1 cellular context compared by ENCODE assay signal in the genomic region with DNA sequence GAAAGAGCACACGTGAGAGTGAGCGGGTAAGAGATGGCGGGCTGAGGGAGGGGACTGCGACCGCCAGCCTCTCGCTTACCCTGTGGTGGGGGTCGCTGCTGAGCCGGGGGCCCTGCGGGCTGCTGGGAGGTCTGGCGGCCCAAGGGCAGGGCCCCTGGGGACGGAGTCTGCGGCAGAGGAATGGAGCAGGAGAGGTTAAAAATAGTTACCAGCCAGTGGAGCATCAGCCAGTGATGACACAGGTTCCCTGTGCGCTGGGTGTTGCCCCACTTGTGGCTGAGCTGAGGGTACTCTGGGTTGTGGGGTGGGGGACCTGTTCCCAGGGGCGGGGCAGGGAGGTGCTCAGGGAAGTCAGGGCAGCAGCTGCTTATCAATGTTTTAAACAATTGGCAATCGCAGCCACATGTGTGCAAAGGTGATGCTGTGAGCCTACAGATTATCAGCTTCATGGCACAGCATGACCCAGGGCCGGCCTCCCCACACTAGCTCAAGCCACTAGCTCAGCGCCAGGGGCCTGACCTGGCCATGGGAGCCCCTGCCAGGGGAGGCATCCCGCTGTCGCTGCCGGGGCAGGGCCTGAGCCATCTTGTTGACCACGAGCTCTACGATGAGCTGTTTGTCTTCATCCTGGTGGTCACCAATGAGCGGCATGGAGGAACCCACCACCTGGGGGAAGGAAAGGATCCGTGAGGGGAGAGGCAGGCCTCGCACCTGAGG.
TF ChIP-seq lines count a peak whose summit lies in the region.

No MANE protein-coding gene starts in this region.

TF ChIP-seq in H1, 55 proteins besides CTCF, POLR2A, EP300 and RAD21:
- TF ChIP-seq BRCA1 (IDR thresholded peaks at IDR 0.05; ENCODE audit: low read depth, low read length) (no peak), POLR2AphosphoS5 (IDR thresholded peaks at IDR 0.05; ENCODE audit: low read depth, low read length) (0 out of 2 replicates have a peak, but pooled peaks have one; percentile 8)
- TF ChIP-seq, protein P1, sequence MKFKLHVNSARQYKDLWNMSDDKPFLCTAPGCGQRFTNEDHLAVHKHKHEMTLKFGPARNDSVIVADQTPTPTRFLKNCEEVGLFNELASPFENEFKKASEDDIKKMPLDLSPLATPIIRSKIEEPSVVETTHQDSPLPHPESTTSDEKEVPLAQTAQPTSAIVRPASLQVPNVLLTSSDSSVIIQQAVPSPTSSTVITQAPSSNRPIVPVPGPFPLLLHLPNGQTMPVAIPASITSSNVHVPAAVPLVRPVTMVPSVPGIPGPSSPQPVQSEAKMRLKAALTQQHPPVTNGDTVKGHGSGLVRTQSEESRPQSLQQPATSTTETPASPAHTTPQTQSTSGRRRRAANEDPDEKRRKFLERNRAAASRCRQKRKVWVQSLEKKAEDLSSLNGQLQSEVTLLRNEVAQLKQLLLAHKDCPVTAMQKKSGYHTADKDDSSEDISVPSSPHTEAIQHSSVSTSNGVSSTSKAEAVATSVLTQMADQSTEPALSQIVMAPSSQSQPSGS (IDR thresholded peaks at IDR 0.05; ENCODE audit: low read length), result no peak
